In the genomic region with DNA sequence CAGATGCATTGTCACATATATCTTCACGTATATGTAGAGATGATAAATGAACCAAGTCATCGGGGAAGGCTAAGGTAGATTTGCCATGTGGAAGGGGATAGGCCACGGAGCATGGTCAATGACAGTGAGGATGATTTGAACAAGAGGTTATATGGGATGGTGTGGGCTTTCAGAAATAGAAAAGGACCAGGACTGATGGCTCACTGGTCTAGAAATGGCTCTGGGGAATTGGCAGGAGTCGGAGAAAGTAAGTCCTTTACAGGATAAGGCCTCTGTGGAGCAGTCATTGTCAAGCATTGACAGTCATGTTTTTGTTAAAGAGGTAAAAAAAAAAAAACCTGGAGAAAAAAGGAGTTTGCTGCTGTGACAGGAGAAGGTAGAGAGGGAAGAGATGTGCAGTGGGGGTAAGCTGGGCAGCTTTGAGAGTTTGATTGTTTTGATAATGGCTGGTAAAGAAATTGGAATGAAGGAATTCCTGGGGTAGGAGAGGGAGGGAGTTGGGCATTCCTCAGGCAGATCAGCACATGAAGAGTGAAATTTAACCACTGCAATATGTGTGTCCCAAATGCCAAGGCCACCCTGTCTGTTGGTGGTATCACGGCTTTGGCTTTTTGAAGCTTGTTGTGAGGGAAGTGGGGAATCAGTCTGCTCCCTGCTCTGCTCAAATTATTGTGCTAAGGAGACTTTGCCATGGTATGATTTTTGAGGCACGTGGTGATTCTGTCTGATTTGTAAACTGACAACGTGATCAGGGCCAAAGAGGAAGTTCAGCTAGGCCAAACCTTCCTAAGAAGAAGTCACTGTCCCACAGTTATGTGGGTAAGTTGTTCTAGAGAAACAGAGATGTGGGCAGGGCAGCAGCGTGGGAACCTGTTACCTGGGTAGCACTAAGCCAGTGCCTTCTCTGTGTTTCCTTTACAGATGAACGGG, we compare ENCODE assay signal across 9 cellular contexts. TPM values are rescaled to one million over a fixed set of nuclear protein-coding genes. Genes with fewer than 3 reads are reported as not detected.
A peak's percentile ranks its signal among the peaks of the same experiment; 100 is the strongest.
DNase-seq lines count a peak whose midpoint lies in the region; ATAC-seq and TF ChIP-seq lines count a peak whose summit lies in the region.
"Had no signal": no experiment of that assay in that cellular context is flagged by ENCODE, and none has a peak within 500 bp of the region (broad histone marks: within the 10 kb centered on the region; RNA-seq: fewer than 3 reads in every experiment).

No MANE protein-coding gene starts in this region.

- TF ChIP-seq CTCF in glutamatergic neuron (IDR thresholded peaks at IDR 0.05; ENCODE audit: partially characterized antibody, unreplicated experiment) (no peak), sigmoid colon (IDR thresholded peaks at IDR 0.05) (no peak)

- H3K4me1 ChIP-seq in sigmoid colon: peaks cover 0 to 70% (median 49%) of the 10 kb centered on the region in 4 donors

- WGBS in sigmoid colon, 2 donors: 63 to 85% methylated on average over 9 of the region's 9 CpGs

- peak; percentile 37 for DNase-seq in activated CD4-positive, alpha-beta T cell treated with anti-CD3 and anti-CD28 coated beads for 48 hours
- DNase-seq in glutamatergic neuron: no peak
- DNase-seq in sigmoid colon: no peak
- DNase-seq in NK-92 (lab: John Stamatoyannopoulos, UW; ENCODE audit: unreplicated experiment): no peak
- DNase-seq in UCSD-AML1 (lab: John Stamatoyannopoulos, UW; ENCODE audit: unreplicated experiment): no peak

- H3K36me3 Mint-ChIP-seq in glutamatergic neuron (ENCODE audit: unreplicated experiment): peaks cover 4% of the 10 kb centered on the region

- peak; percentile 72 for ATAC-seq in GM18520 (IDR thresholded peaks at IDR 0.05; ENCODE audit: unreplicated experiment)
- ATAC-seq in HG03108 (IDR thresholded peaks at IDR 0.05; ENCODE audit: unreplicated experiment): peak; percentile 81
- no peak for ATAC-seq in GM21447 (IDR thresholded peaks at IDR 0.05; ENCODE audit: unreplicated experiment)

- peaks cover 4% of the 10 kb centered on the region for H3K27me3 Mint-ChIP-seq in glutamatergic neuron (ENCODE audit: unreplicated experiment)

- H3K27me3 ChIP-seq in sigmoid colon: no peaks in the 10 kb centered on the region

- no peak for TF ChIP-seq EP300 in sigmoid colon (IDR thresholded peaks at IDR 0.05)

- no peaks in the 10 kb centered on the region for H3K9me3 ChIP-seq in sigmoid colon
- H3K9me3 ChIP-seq: thoracic aorta had no signal

- peaks cover 0 to 4% (median 0%) of the 10 kb centered on the region in 4 donors for H3K36me3 ChIP-seq in sigmoid colon

- H3K9me3 Mint-ChIP-seq in glutamatergic neuron (ENCODE audit: unreplicated experiment): peaks cover 15% of the 10 kb centered on the region

- H3K4me3 Mint-ChIP-seq in glutamatergic neuron (ENCODE audit: unreplicated experiment): no peak overlapping the region

- H3K4me3 ChIP-seq in sigmoid colon: no peak overlapping the region
- H3K4me3 ChIP-seq: thoracic aorta had no signal

- no peak for TF ChIP-seq POLR2A in sigmoid colon (IDR thresholded peaks at IDR 0.05)

- peak overlapping the region; percentile 13 to 58 (median 50) for H3K27ac ChIP-seq in sigmoid colon
- H3K27ac ChIP-seq: thoracic aorta had no signal

- intact Hi-C loops in sigmoid colon (cut with DNase I): no loop called here

- H3K27ac Mint-ChIP-seq in glutamatergic neuron (ENCODE audit: unreplicated experiment): peak overlapping the region; percentile 6

- peaks cover 29% of the 10 kb centered on the region for H3K4me1 Mint-ChIP-seq in glutamatergic neuron (ENCODE audit: low read depth, unreplicated experiment)

RNA-seq across cellular contexts. Expression of gene MACF1, which starts 26.0 kb away (rescaled TPM):
- 657 TPM for total RNA-seq in glutamatergic neuron (ENCODE audit: unreplicated experiment)
- total RNA-seq in sigmoid colon: 100 to 1,000 TPM; 292 to 657 (median 428) TPM
- 10 to 100 TPM; 16.0 to 74.1 (median 18.0) TPM for polyA plus RNA-seq in sigmoid colon
